ENCODE assay signal across 8 cellular contexts in the genomic region with DNA sequence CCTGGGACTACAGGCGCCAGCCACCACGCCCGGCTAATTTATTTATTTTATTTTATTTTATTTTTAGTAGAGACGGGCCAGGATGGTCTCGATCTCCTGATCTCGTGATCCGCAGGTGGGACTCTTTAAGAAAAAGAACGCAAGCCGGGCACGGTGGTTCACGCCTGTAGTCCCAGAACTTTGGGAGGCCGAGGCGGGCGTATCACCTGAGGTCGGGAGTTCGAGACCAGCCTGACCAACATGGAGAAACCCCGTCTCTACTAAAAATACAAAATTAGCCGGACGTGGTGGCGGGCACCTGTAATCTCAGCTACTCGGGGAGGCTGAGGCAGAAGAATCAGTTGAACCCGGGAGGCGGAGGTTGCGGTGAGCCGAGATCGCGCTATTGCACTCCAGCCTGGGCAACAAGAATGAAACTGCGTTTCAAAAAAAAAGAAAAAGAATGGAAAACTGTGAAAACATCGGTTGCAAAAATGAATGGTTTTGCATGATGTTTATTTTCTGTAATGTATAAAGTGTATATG. TPM values are rescaled to one million over a fixed set of nuclear protein-coding genes. Genes with fewer than 3 reads are reported as not detected.
DNase-seq lines count a peak whose midpoint lies in the region; ATAC-seq and TF ChIP-seq lines count a peak whose summit lies in the region.
"Not testable (repeated sequence)": the region's sequence is repeated elsewhere in the genome, so short reads cannot be mapped to it uniquely, and the experiment has no call there.

No MANE protein-coding gene starts in this region.

- not testable (repeated sequence) for H2AFZ ChIP-seq in Karpas-422 (ENCODE audit: low read length)

- peak overlapping the region; percentile 66 for H3K27ac Mint-ChIP-seq in CD8-positive, alpha-beta T cell
- H3K27ac Mint-ChIP-seq in activated B cell treated with CpG ODN at 0.5 μM for 24 hours (peak overlapping the region; percentile 65), brain (peak overlapping the region in 3 of 5 experiments; percentile 53 to 89 (median 81))
- H3K27ac Mint-ChIP-seq in type B pancreatic cell = not testable (repeated sequence)

- not testable (repeated sequence) for TF ChIP-seq CTCF in CD8-positive, alpha-beta T cell (IDR thresholded peaks at IDR 0.05); activated B cell treated with CpG ODN at 0.5 μM for 24 hours (IDR thresholded peaks at IDR 0.05); brain (conservative IDR thresholded peaks at IDR 0.05); fibroblast of pulmonary artery (IDR thresholded peaks at IDR 0.05; ENCODE audit: low read length, missing control alignments); lung (IDR thresholded peaks at IDR 0.05; ENCODE audit: control extremely low read depth, extremely low read depth); psoas muscle (IDR thresholded peaks at IDR 0.05); type B pancreatic cell (conservative IDR thresholded peaks at IDR 0.05)

- 80 to 89% methylated on average over 29 of the region's 29 CpGs for WGBS in lung, 2 donors
- 78 to 84% (median 80%) methylated on average over 29 of the region's 29 CpGs for WGBS in psoas muscle, 3 donors

- H3K9me3 Mint-ChIP-seq in CD8-positive, alpha-beta T cell; activated B cell treated with CpG ODN at 0.5 μM for 24 hours; type B pancreatic cell: not testable (repeated sequence)
- H3K9me3 Mint-ChIP-seq in brain = peaks cover 3 to 16% (median 12%) of the 10 kb centered on the region in 5 experiments

- peak overlapping the region; percentile 75 for H3K4me3 Mint-ChIP-seq in CD8-positive, alpha-beta T cell
- H3K4me3 Mint-ChIP-seq in activated B cell treated with CpG ODN at 0.5 μM for 24 hours (peak overlapping the region; percentile 73), brain (peak overlapping the region; percentile 71 to 79 (median 74)), type B pancreatic cell (peak overlapping the region; percentile 78)

- not testable (repeated sequence) for H3K27ac ChIP-seq in CD8-positive, alpha-beta T cell (ENCODE audit: low read depth, low read length); Karpas-422 (ENCODE audit: low read length); lung (ENCODE audit: low read depth in 1 of 2, low read length in 1 of 2)
- H3K27ac ChIP-seq in psoas muscle = peak overlapping the region; percentile 96

- H3K4me3 ChIP-seq in CD8-positive, alpha-beta T cell (ENCODE audit: low read depth, low read length) = not testable (repeated sequence)
- H3K4me3 ChIP-seq in Karpas-422 (ENCODE audit: low read length) (peak overlapping the region; percentile 69), fibroblast of pulmonary artery (replicated peaks; ENCODE audit: low read depth, low read length) (peak overlapping the region; percentile 75), lung (peak overlapping the region; percentile 93), psoas muscle (peak overlapping the region; percentile 89)

- H3K79me2 ChIP-seq in Karpas-422 (ENCODE audit: low read length) = peaks cover 29% of the 10 kb centered on the region

- not testable (repeated sequence) for H3K9me3 ChIP-seq in CD8-positive, alpha-beta T cell (ENCODE audit: low read length); Karpas-422 (ENCODE audit: low read length); lung (ENCODE audit: control insufficient read depth in 2 of 2, insufficient read depth in 1 of 2, low read length in 1 of 2); psoas muscle

- H3K9ac ChIP-seq in Karpas-422 (ENCODE audit: low read length) = peak overlapping the region; percentile 72

- not testable (repeated sequence) for H3K27me3 Mint-ChIP-seq in CD8-positive, alpha-beta T cell (ENCODE audit: low read depth); activated B cell treated with CpG ODN at 0.5 μM for 24 hours; type B pancreatic cell
- H3K27me3 Mint-ChIP-seq in brain = peaks cover 11% of the 10 kb centered on the region

- not testable (repeated sequence) for H3K27me3 ChIP-seq in CD8-positive, alpha-beta T cell (ENCODE audit: insufficient read depth, low read length); Karpas-422 (ENCODE audit: low read length); lung (ENCODE audit: control insufficient read depth, insufficient read depth); psoas muscle (ENCODE audit: insufficient read depth in 3 of 3, low read length in 2 of 3)

- not testable (repeated sequence) for ATAC-seq in CD8-positive, alpha-beta T cell; activated B cell treated with CpG ODN at 0.5 μM for 24 hours (ENCODE audit: low read depth); lung (ENCODE audit: insufficient read depth, low FRiP score); psoas muscle

- peak overlapping the region; percentile 74 for H3K4me2 ChIP-seq in Karpas-422 (ENCODE audit: low read depth, low read length, poor library complexity, severe bottlenecking)

- CTCF ChIA-PET in CD8-positive, alpha-beta T cell (lab: Charles Lee) = interaction anchor here (1.3 kb wide), 1 partner anchor 169 kb away, joined by 3 read pairs; no protein-coding TSS in a partner anchor
- CTCF ChIA-PET in activated B cell treated with CpG ODN at 0.5 μM for 24 hours (lab: Charles Lee) = not testable (repeated sequence)

- POLR2A ChIA-PET in CD8-positive, alpha-beta T cell (lab: Charles Lee) = interaction anchor here (1.0 to 2.6 kb wide), 3 partner anchors 14 to 59 kb away, joined by 3 to 9 read pairs (median 4); a partner anchor contains a TSS
- POLR2A ChIA-PET in activated B cell treated with CpG ODN at 0.5 μM for 24 hours (lab: Charles Lee) = interaction anchor here (2.4 to 2.5 kb wide), 2 partner anchors 15 to 35 kb away, joined by 11 to 20 read pairs; no protein-coding TSS in a partner anchor

- not testable (repeated sequence) for H3K9me2 ChIP-seq in Karpas-422 (replicated peaks; ENCODE audit: insufficient read depth, low read length)

- H3K4me1 ChIP-seq in CD8-positive, alpha-beta T cell (ENCODE audit: insufficient read depth, low read length) = peaks cover 16% of the 10 kb centered on the region
- peaks cover 14% of the 10 kb centered on the region for H3K4me1 ChIP-seq in Karpas-422 (ENCODE audit: low read length)
- peaks cover 0 to 10% of the 10 kb centered on the region in 2 donors for H3K4me1 ChIP-seq in lung (ENCODE audit: control insufficient read depth in 2 of 2, insufficient read depth in 2 of 2, low read length in 2 of 2)
- peaks cover 21% of the 10 kb centered on the region for H3K4me1 ChIP-seq in psoas muscle

- H3K4me1 Mint-ChIP-seq in CD8-positive, alpha-beta T cell (ENCODE audit: low read depth) = peaks cover 23% of the 10 kb centered on the region
- H3K4me1 Mint-ChIP-seq in activated B cell treated with CpG ODN at 0.5 μM for 24 hours (peaks cover 15% of the 10 kb centered on the region), brain (peaks cover 19% of the 10 kb centered on the region)
- H3K4me1 Mint-ChIP-seq in type B pancreatic cell (ENCODE audit: unreplicated experiment) = not testable (repeated sequence)

- peaks cover 20% of the 10 kb centered on the region for H3K36me3 Mint-ChIP-seq in CD8-positive, alpha-beta T cell
- peaks cover 25% of the 10 kb centered on the region for H3K36me3 Mint-ChIP-seq in activated B cell treated with CpG ODN at 0.5 μM for 24 hours (ENCODE audit: low read depth)
- H3K36me3 Mint-ChIP-seq in brain = peaks cover 41% of the 10 kb centered on the region
- H3K36me3 Mint-ChIP-seq in type B pancreatic cell = not testable (repeated sequence)

- peak in 1 of 7 experiments; percentile 49 for DNase-seq in CD8-positive, alpha-beta T cell
- DNase-seq in Karpas-422; activated B cell treated with CpG ODN at 0.5 μM for 24 hours; fibroblast of pulmonary artery (ENCODE audit: low read depth); lung (ENCODE audit: low spot score); psoas muscle; type B pancreatic cell (ENCODE audit: extremely low spot score, unreplicated experiment): not testable (repeated sequence)

- intact Hi-C loops in CD8-positive, alpha-beta T cell (cut with DNase I, micrococcal nuclease) = loop anchor here (1.0 kb wide), 4 partner anchors 15 to 77 kb away; a partner anchor contains a TSS
- intact Hi-C loops in activated B cell treated with CpG ODN at 0.5 μM for 24 hours (cut with micrococcal nuclease) (loop anchor here (1.0 to 5.0 kb wide), 3 partner anchors 15 to 35 kb away; a partner anchor contains a TSS), psoas muscle (cut with DNase I) (loop anchor here in 1 of 2 donors (5.0 kb wide), 2 partner anchors 60 to 75 kb away; a partner anchor contains a TSS)

- peaks cover 13% of the 10 kb centered on the region; the same call in 1 of the 2 replicates for H4K20me1 ChIP-seq in Karpas-422 (ENCODE audit: insufficient read depth, low read depth, low read length)

- H3K36me3 ChIP-seq in CD8-positive, alpha-beta T cell (ENCODE audit: insufficient read depth, low read length) = peaks cover 20% of the 10 kb centered on the region
- not testable (repeated sequence) for H3K36me3 ChIP-seq in Karpas-422 (ENCODE audit: insufficient read depth, low read length)
- H3K36me3 ChIP-seq in lung (ENCODE audit: control insufficient read depth in 2 of 2, insufficient read depth in 2 of 2, low read length in 2 of 2) (peaks cover 6 to 19% of the 10 kb centered on the region in 2 donors), psoas muscle (ENCODE audit: insufficient read depth in 1 of 2, low read depth in 1 of 2) (peaks cover 5 to 29% of the 10 kb centered on the region in 2 donors)

RNA-seq across cellular contexts. Expression of a gene that starts 0.9 kb away (rescaled TPM):
- 100 to 1,000 TPM; 198 to 200 TPM for total RNA-seq in CD8-positive, alpha-beta T cell
- total RNA-seq in Karpas-422 (2014; rRNA removed; shearing (Covaris generic); ENCODE audit: low replicate concordance) = 152 and 302 TPM in 2 replicates
- 282 and 298 TPM in 2 replicates for total RNA-seq in activated B cell treated with CpG ODN at 0.5 μM for 24 hours
- 974 TPM for polyA plus RNA-seq in brain (ENCODE audit: insufficient read depth, low read depth, low replicate concordance)
- 100 to 1,000 TPM; 283 to 298 TPM for total RNA-seq in lung
- 100 to 1,000 TPM; 308 to 670 TPM for polyA plus RNA-seq in lung
- 100 to 1,000 TPM; 254 to 371 (median 331) TPM for total RNA-seq in psoas muscle
- polyA plus RNA-seq in psoas muscle = 100 to 1,000 TPM; 241 to 534 (median 365) TPM
- 324 and 342 TPM in 2 replicates for total RNA-seq in type B pancreatic cell (ENCODE audit: low replicate concordance)

RNA-seq across cellular contexts. Expression of a gene that starts 14.8 kb away (rescaled TPM):
- 1 to 10 TPM; 2.4 to 3.4 TPM for total RNA-seq in CD8-positive, alpha-beta T cell
- 7.9 TPM in 2 replicates for total RNA-seq in Karpas-422 (2014; rRNA removed; shearing (Covaris generic); ENCODE audit: low replicate concordance)
- 5.2 and 6.1 TPM in 2 replicates for total RNA-seq in activated B cell treated with CpG ODN at 0.5 μM for 24 hours
- 0.93 TPM for polyA plus RNA-seq in brain (ENCODE audit: insufficient read depth, low read depth, low replicate concordance)
- total RNA-seq in lung = 10 to 100 TPM in 1 of 2 donors, 1 to 10 TPM in 1; 5.6 to 13.2 TPM
- 1 to 10 TPM; 7.0 to 7.3 TPM for polyA plus RNA-seq in lung
- total RNA-seq in psoas muscle = 1 to 10 TPM; 1.7 to 4.7 (median 3.1) TPM
- 1 to 10 TPM; 2.1 to 7.9 (median 2.4) TPM for polyA plus RNA-seq in psoas muscle
- 18.4 and 29.1 TPM in 2 replicates for total RNA-seq in type B pancreatic cell (ENCODE audit: low replicate concordance)

RNA-seq across cellular contexts. Expression of a gene that starts 17.8 kb away (rescaled TPM):
- 10 to 100 TPM; 15.7 to 17.1 TPM for total RNA-seq in CD8-positive, alpha-beta T cell
- total RNA-seq in Karpas-422 (2014; rRNA removed; shearing (Covaris generic); ENCODE audit: low replicate concordance) = 82.5 and 164 TPM in 2 replicates
- total RNA-seq in activated B cell treated with CpG ODN at 0.5 μM for 24 hours (58.8 and 64.6 TPM in 2 replicates), lung (100 to 1,000 TPM in 1 of 2 donors, 10 to 100 TPM in 1; 75.0 to 124 TPM), psoas muscle (100 to 1,000 TPM; 154 to 272 (median 220) TPM), type B pancreatic cell (ENCODE audit: low replicate concordance) (176 and 199 TPM in 2 replicates)
- polyA plus RNA-seq in brain (ENCODE audit: insufficient read depth, low read depth, low replicate concordance) (259 TPM), lung (100 to 1,000 TPM; 110 to 195 TPM), psoas muscle (100 to 1,000 TPM; 228 to 295 (median 288) TPM)

RNA-seq across cellular contexts. Expression of a gene that starts 19.4 kb away (rescaled TPM):
- total RNA-seq in CD8-positive, alpha-beta T cell = 10 to 100 TPM in 1 of 2 experiments, 1 to 10 TPM in 1; 7.1 to 11.8 TPM
- total RNA-seq in Karpas-422 (2014; rRNA removed; shearing (Covaris generic); ENCODE audit: low replicate concordance) = 6.3 and 11.3 TPM in 2 replicates
- 49.7 and 58.2 TPM in 2 replicates for total RNA-seq in activated B cell treated with CpG ODN at 0.5 μM for 24 hours
- polyA plus RNA-seq in brain (ENCODE audit: insufficient read depth, low read depth, low replicate concordance) = 36.2 TPM
- 10 to 100 TPM; 17.2 to 19.1 TPM for total RNA-seq in lung
- 10 to 100 TPM; 11.3 to 13.2 TPM for polyA plus RNA-seq in lung
- total RNA-seq in psoas muscle = 10 to 100 TPM in 2 of 4 donors, 1 to 10 TPM in 2; 5.4 to 13.2 (median 9.4) TPM
- 10 to 100 TPM in 2 of 3 donors, 1 to 10 TPM in 1; 8.6 to 15.9 (median 11.1) TPM for polyA plus RNA-seq in psoas muscle
- 19.4 and 22.3 TPM in 2 replicates for total RNA-seq in type B pancreatic cell (ENCODE audit: low replicate concordance)

RNA-seq across cellular contexts. Expression of a gene that starts 24.7 kb away (rescaled TPM):
- 1 to 10 TPM; 1.7 to 2.1 TPM for total RNA-seq in CD8-positive, alpha-beta T cell
- 1.9 and 5.0 TPM in 2 replicates for total RNA-seq in Karpas-422 (2014; rRNA removed; shearing (Covaris generic); ENCODE audit: low replicate concordance)
- 1.0 and 1.6 TPM in 2 replicates for total RNA-seq in activated B cell treated with CpG ODN at 0.5 μM for 24 hours
- polyA plus RNA-seq in brain (ENCODE audit: insufficient read depth, low read depth, low replicate concordance) = 10.5 TPM
- 1 to 10 TPM; 1.6 to 4.3 TPM for total RNA-seq in lung
- 1 to 10 TPM; 1.1 to 1.3 TPM for polyA plus RNA-seq in lung
- 1 to 10 TPM; 1.3 to 4.9 (median 3.5) TPM for total RNA-seq in psoas muscle
- 1 to 10 TPM; 1.6 to 2.0 (median 1.7) TPM for polyA plus RNA-seq in psoas muscle
- 3.2 and 3.6 TPM in 2 replicates for total RNA-seq in type B pancreatic cell (ENCODE audit: low replicate concordance)
